ENCODE assay signal across 8 cellular contexts in the genomic region with DNA sequence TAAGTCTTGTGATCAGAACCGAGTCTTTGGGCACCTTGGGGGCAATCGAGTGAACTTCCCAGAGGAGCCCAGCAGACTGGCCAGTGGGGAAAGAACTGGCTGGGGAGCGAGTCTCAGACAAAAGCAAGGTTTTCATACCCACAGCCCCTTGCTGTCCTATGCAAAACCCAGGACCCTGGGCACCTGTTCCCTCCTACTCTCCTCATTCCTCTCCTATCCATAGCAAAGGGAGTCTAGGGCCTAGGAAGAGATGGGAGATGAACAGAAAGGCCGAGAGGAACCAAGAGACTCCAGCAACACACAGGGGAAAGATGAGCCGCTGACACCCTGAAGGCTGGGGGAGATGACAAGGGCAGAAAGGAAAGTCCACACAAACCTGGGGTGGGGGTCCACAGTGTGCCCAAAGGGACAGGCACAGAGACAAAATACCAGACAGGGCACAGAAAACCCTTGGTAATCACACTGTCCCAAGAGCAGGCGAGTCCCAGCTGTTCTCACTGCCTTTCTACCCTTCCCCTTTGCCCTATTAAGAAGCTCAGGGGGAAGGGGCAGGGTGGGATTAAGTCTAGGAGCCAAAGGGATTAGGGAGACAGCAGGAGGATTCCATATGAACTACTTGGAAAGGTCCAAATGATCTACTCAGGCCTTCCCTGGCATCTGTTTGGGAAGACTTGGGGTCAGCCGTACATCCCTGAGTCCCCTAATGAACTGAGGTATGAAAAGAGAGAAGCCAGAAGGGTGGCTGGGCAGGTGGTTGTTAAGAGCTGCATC. TPM values are rescaled to one million over a fixed set of nuclear protein-coding genes. Genes with fewer than 3 reads are reported as not detected.
DNase-seq lines count a peak whose midpoint lies in the region; ATAC-seq and TF ChIP-seq lines count a peak whose summit lies in the region.

No MANE protein-coding gene starts in this region.

- peak overlapping the region; percentile 96 for H3K27ac ChIP-seq in CD4-positive, CD25-positive, alpha-beta regulatory T cell (ENCODE audit: insufficient read depth, low read length, poor library complexity, severe bottlenecking)

- peaks cover 0 to 2% (median 0%) of the 10 kb centered on the region in 7 donors for H3K9me3 Mint-ChIP-seq in CD4-positive, CD25-positive, alpha-beta regulatory T cell
- H3K9me3 Mint-ChIP-seq in neural crest cell: no peaks in the 10 kb centered on the region

- TF ChIP-seq CTCF in neural crest cell (conservative IDR thresholded peaks at IDR 0.05): no peak
- no peak for TF ChIP-seq CTCF in GM13976 (IDR thresholded peaks at IDR 0.05; ENCODE audit: borderline replicate concordance, control extremely low read depth, extremely low read depth, insufficient read depth, missing control alignments)

- peak overlapping the region; percentile 95 to 100 (median 96) for H3K4me3 Mint-ChIP-seq in CD4-positive, CD25-positive, alpha-beta regulatory T cell
- H3K4me3 Mint-ChIP-seq in neural crest cell: peak overlapping the region; percentile 68

- in situ Hi-C loops in HAP-1 (cut with MboI; ENCODE audit: low sequenced_read_pairs) (no loop called here), GM13976 (cut with MboI; ENCODE audit: low sequenced_read_pairs, unreplicated experiment) (no loop called here)

- H3K27me3 ChIP-seq in CD4-positive, CD25-positive, alpha-beta regulatory T cell (ENCODE audit: control insufficient read depth, insufficient read depth, low read length): no peaks in the 10 kb centered on the region
- no peaks in the 10 kb centered on the region for H3K27me3 ChIP-seq in HAP-1 (ENCODE audit: low read depth)

- peak overlapping the region; percentile 89 for H3K4me3 ChIP-seq in CD4-positive, CD25-positive, alpha-beta regulatory T cell (ENCODE audit: low read depth, low read length)
- no peak overlapping the region for H3K4me3 ChIP-seq in HAP-1

- peaks cover 46% of the 10 kb centered on the region for H3K4me1 ChIP-seq in CD4-positive, CD25-positive, alpha-beta regulatory T cell (ENCODE audit: control insufficient read depth, insufficient read depth, low read length, poor library complexity, severe bottlenecking)
- peaks cover 33% of the 10 kb centered on the region for H3K4me1 ChIP-seq in HAP-1

- no peaks in the 10 kb centered on the region for H3K9me3 ChIP-seq in CD4-positive, CD25-positive, alpha-beta regulatory T cell (ENCODE audit: control insufficient read depth in 2 of 2, low read length in 2 of 2)
- H3K9me3 ChIP-seq in HAP-1: no peaks in the 10 kb centered on the region

- peaks cover 36% of the 10 kb centered on the region for H3K36me3 ChIP-seq in CD4-positive, CD25-positive, alpha-beta regulatory T cell (ENCODE audit: control insufficient read depth, insufficient read depth, low read length)
- H3K36me3 ChIP-seq in HAP-1 (replicated peaks): peaks cover 33% of the 10 kb centered on the region

- no peak for DNase-seq in CD4-positive, CD25-positive, alpha-beta regulatory T cell
- DNase-seq in NCI-H82 (lab: John Stamatoyannopoulos, UW) (peak; percentile 99), dermis blood vessel endothelial cell (peak; percentile 32), neural crest cell (ENCODE audit: low read depth, low spot score) (no peak), hepatic stellate cell (ENCODE audit: low spot score) (no peak), HAP-1 (ENCODE audit: low spot score in 2 of 2) (no peak), GM13976 (ENCODE audit: low spot score) (no peak), SKM-1 treated with dmso at 0.1 percent for 144 hours (lab: John Stamatoyannopoulos, UW; ENCODE audit: unreplicated experiment) (no peak)

- peaks cover 11 to 45% (median 23%) of the 10 kb centered on the region in 4 donors for H3K4me1 Mint-ChIP-seq in CD4-positive, CD25-positive, alpha-beta regulatory T cell
- H3K4me1 Mint-ChIP-seq in neural crest cell: peaks cover 60% of the 10 kb centered on the region

- H3K27me3 Mint-ChIP-seq in CD4-positive, CD25-positive, alpha-beta regulatory T cell: peaks cover 5% of the 10 kb centered on the region
- no peaks in the 10 kb centered on the region for H3K27me3 Mint-ChIP-seq in neural crest cell (ENCODE audit: low read depth)

- peak overlapping the region; percentile 92 to 93 (median 93) for H3K27ac Mint-ChIP-seq in CD4-positive, CD25-positive, alpha-beta regulatory T cell
- H3K27ac Mint-ChIP-seq in neural crest cell (ENCODE audit: unreplicated experiment): peak overlapping the region; percentile 50

- no peak for ATAC-seq in CD4-positive, CD25-positive, alpha-beta regulatory T cell (ENCODE audit: low read depth in 2 of 2)

- peaks cover 47% of the 10 kb centered on the region for H3K36me3 Mint-ChIP-seq in CD4-positive, CD25-positive, alpha-beta regulatory T cell
- peaks cover 16% of the 10 kb centered on the region for H3K36me3 Mint-ChIP-seq in neural crest cell (ENCODE audit: low read depth)

RNA-seq across cellular contexts. Expression of a gene that starts 6.5 kb away (rescaled TPM):
- total RNA-seq in CD4-positive, CD25-positive, alpha-beta regulatory T cell: 164 TPM
- polyA plus RNA-seq in CD4-positive, CD25-positive, alpha-beta regulatory T cell: 100 to 1,000 TPM; 110 to 159 (median 119) TPM
- total RNA-seq in dermis blood vessel endothelial cell: 41.7 and 64.8 TPM in 2 replicates
- 71.0 and 71.1 TPM in 2 replicates for total RNA-seq in neural crest cell

RNA-seq across cellular contexts. Expression of a gene that starts 7.1 kb away (rescaled TPM):
- 33.8 TPM for total RNA-seq in CD4-positive, CD25-positive, alpha-beta regulatory T cell
- 10 to 100 TPM; 13.2 to 25.3 (median 16.7) TPM for polyA plus RNA-seq in CD4-positive, CD25-positive, alpha-beta regulatory T cell
- total RNA-seq in dermis blood vessel endothelial cell (39.3 and 52.6 TPM in 2 replicates), neural crest cell (30.3 and 31.3 TPM in 2 replicates)

RNA-seq across cellular contexts. Expression of a gene that starts 10.8 kb away (rescaled TPM):
- 9.0 TPM for total RNA-seq in CD4-positive, CD25-positive, alpha-beta regulatory T cell
- polyA plus RNA-seq in CD4-positive, CD25-positive, alpha-beta regulatory T cell: 10 to 100 TPM in 1 of 4 donors, 1 to 10 TPM in 3; 7.5 to 17.7 (median 9.2) TPM
- total RNA-seq in dermis blood vessel endothelial cell (3.1 and 4.6 TPM in 2 replicates), neural crest cell (66.5 and 69.2 TPM in 2 replicates)

RNA-seq across cellular contexts. Expression of a gene that starts 33.0 kb away (rescaled TPM):
- 24.4 TPM for total RNA-seq in CD4-positive, CD25-positive, alpha-beta regulatory T cell
- polyA plus RNA-seq in CD4-positive, CD25-positive, alpha-beta regulatory T cell: 10 to 100 TPM in 2 of 4 donors, 1 to 10 TPM in 2; 7.5 to 19.7 (median 10.9) TPM
- total RNA-seq in dermis blood vessel endothelial cell (3.5 and 9.9 TPM in 2 replicates), neural crest cell (15.4 and 17.4 TPM in 2 replicates)

RNA-seq across cellular contexts. Expression of a gene that starts 37.1 kb away (rescaled TPM):
- 32.7 TPM for total RNA-seq in CD4-positive, CD25-positive, alpha-beta regulatory T cell
- 1 to 10 TPM; 1.2 to 5.0 (median 3.7) TPM for polyA plus RNA-seq in CD4-positive, CD25-positive, alpha-beta regulatory T cell
- total RNA-seq in dermis blood vessel endothelial cell (6.3 and 12.5 TPM in 2 replicates), neural crest cell (104 and 107 TPM in 2 replicates)

Comparison
In these comparisons a context has a peak if more than half of its experiments do, and no peak if none do; other contexts are left out.
1. DNase-seq: peak in NCI-H82 (single experiment) and dermis blood vessel endothelial cell (single experiment); none in CD4-positive, CD25-positive, alpha-beta regulatory T cell (0 of 3), neural crest cell (single experiment), hepatic stellate cell (single experiment), HAP-1 (0 of 2), GM13976 (single experiment) and SKM-1 treated with dmso at 0.1 percent for 144 hours (single experiment).